In genomic region chr11:17734986-17735822, GRCh38 we compare ENCODE assay signal across 8 cellular contexts. TPM values are rescaled to one million over a fixed set of nuclear protein-coding genes. Genes with fewer than 3 reads are reported as not detected.
DNase-seq lines count a peak whose midpoint lies in the region; ATAC-seq and TF ChIP-seq lines count a peak whose summit lies in the region.

No MANE protein-coding gene starts in this region.

- TF ChIP-seq CTCF in liver (IDR thresholded peaks at IDR 0.05; ENCODE audit: low read depth, low read length, missing input control), result no peak

- H3K9me3 ChIP-seq in SK-N-MC (ENCODE audit: low read depth, low read length) (no peaks in the 10 kb centered on the region), liver (ENCODE audit: control insufficient read depth in 4 of 4, low read length in 3 of 4) (no peaks in the 10 kb centered on the region)

- TF ChIP-seq RAD21 in liver (IDR thresholded peaks at IDR 0.05), result no peak

- 3% methylated on average over 74 of the region's 74 CpGs for WGBS in liver

- H3K27me3 ChIP-seq in liver (ENCODE audit: control insufficient read depth in 4 of 4, insufficient read depth in 4 of 4, low read length in 3 of 4), result peaks cover 0 to 7% (median 1%) of the 10 kb centered on the region in 4 donors

- H3K4me1 ChIP-seq in liver (ENCODE audit: control insufficient read depth in 4 of 4, insufficient read depth in 4 of 4, low read length in 3 of 4), result peaks cover 9 to 23% (median 15%) of the 10 kb centered on the region in 4 donors

- DNase-seq in DMS79 treated with DMSO at 0.1 percent for 48 hours (lab: John Stamatoyannopoulos, UW) (peak; percentile 23), SK-N-MC (ENCODE audit: low read depth, low spot score) (no peak), dermis microvascular lymphatic vessel endothelial cell (ENCODE audit: low read depth in 2 of 2) (peak; percentile 23 to 81)
- peak in 2 of 3 donors; percentile 20 to 23 for DNase-seq in stimulated activated CD4-positive, alpha-beta T cell treated with anti-CD3 and anti-CD28 coated beads, TNF-alpha, amount 100 ng/mL, for 48 hours (ENCODE audit: low read depth in 3 of 3)

- H3K27ac ChIP-seq in SK-N-MC (no peak overlapping the region), liver (ENCODE audit: low read depth in 1 of 2, low read length in 2 of 2) (no peak overlapping the region)

- ATAC-seq in HG02885 (IDR thresholded peaks at IDR 0.05; ENCODE audit: poor library complexity, unreplicated experiment) (peak; percentile 53), GM21825 (IDR thresholded peaks at IDR 0.05; ENCODE audit: unreplicated experiment) (no peak), HG03521 (IDR thresholded peaks at IDR 0.05; ENCODE audit: unreplicated experiment) (no peak)

- H3K4me3 ChIP-seq in SK-N-MC, result peak overlapping the region; percentile 49; the same call in 1 of the 2 replicates
- peak overlapping the region in 1 of 3 donors; percentile 41 for H3K4me3 ChIP-seq in liver (ENCODE audit: low read depth in 1 of 3, low read length in 3 of 3)

- no peak overlapping the region for H3K9ac ChIP-seq in SK-N-MC (ENCODE audit: insufficient read length)
- H3K9ac ChIP-seq in liver (ENCODE audit: low read depth in 1 of 2, low read length in 2 of 2), result no peak overlapping the region

- H3K36me3 ChIP-seq in SK-N-MC (ENCODE audit: insufficient read depth, low read length) (no peaks in the 10 kb centered on the region), liver (ENCODE audit: control insufficient read depth in 4 of 4, insufficient read depth in 3 of 4, low read depth in 1 of 4, low read length in 3 of 4) (no peaks in the 10 kb centered on the region)

TF ChIP-seq in liver, 16 proteins besides CTCF, POLR2A, EP300 and RAD21:
- no peak for TF ChIP-seq FOXA1 (IDR thresholded peaks at IDR 0.05)
- TF ChIP-seq, protein P1, sequence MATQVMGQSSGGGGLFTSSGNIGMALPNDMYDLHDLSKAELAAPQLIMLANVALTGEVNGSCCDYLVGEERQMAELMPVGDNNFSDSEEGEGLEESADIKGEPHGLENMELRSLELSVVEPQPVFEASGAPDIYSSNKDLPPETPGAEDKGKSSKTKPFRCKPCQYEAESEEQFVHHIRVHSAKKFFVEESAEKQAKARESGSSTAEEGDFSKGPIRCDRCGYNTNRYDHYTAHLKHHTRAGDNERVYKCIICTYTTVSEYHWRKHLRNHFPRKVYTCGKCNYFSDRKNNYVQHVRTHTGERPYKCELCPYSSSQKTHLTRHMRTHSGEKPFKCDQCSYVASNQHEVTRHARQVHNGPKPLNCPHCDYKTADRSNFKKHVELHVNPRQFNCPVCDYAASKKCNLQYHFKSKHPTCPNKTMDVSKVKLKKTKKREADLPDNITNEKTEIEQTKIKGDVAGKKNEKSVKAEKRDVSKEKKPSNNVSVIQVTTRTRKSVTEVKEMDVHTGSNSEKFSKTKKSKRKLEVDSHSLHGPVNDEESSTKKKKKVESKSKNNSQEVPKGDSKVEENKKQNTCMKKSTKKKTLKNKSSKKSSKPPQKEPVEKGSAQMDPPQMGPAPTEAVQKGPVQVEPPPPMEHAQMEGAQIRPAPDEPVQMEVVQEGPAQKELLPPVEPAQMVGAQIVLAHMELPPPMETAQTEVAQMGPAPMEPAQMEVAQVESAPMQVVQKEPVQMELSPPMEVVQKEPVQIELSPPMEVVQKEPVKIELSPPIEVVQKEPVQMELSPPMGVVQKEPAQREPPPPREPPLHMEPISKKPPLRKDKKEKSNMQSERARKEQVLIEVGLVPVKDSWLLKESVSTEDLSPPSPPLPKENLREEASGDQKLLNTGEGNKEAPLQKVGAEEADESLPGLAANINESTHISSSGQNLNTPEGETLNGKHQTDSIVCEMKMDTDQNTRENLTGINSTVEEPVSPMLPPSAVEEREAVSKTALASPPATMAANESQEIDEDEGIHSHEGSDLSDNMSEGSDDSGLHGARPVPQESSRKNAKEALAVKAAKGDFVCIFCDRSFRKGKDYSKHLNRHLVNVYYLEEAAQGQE (IDR thresholded peaks at IDR 0.05), result peak; percentile 98

RNA-seq across cellular contexts. Expression of gene KCNC1, which starts 0.6 kb away (rescaled TPM):
- total RNA-seq in dermis microvascular lymphatic vessel endothelial cell (not detected in 2 replicates), liver (not detected)
- under 1 TPM in 1 of 2 donors, not detected in 1; 0.54 TPM for polyA plus RNA-seq in liver

RNA-seq across cellular contexts. Expression of gene MYOD1, which starts 15.8 kb away (rescaled TPM):
- total RNA-seq in dermis microvascular lymphatic vessel endothelial cell (not detected in 2 replicates), liver (not detected)
- polyA plus RNA-seq in liver, result not detected
